Comparison of ENCODE assay signal across 21 cellular contexts in the genomic region with DNA sequence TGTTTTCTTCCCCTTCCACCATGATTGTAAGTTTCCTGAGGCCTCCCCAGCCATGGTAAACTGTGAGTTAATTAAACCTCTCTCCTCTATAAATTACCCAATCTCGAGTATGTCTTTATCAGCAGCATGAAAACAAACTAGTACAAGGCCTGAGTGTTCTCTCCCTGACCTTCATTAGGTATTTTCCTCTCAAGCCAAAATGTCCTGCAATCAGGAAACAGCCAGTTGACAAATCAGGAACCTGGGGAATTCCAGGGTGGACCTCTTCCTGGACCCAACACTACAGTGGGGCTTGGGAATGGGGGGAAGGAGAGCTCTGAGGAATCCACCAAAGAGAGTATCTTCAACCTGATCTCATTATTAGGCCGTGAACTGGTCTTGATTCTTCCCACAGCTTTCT.
DNase-seq lines count a peak whose midpoint lies in the region; ATAC-seq lines count a peak whose summit lies in the region.
"Had no signal": no experiment of that assay in that cellular context is flagged by ENCODE, and none has a peak within 500 bp of the region (broad histone marks: within the 10 kb centered on the region; RNA-seq: fewer than 3 reads in every experiment).

No MANE protein-coding gene starts in this region.

- ATAC-seq in HG02981 (IDR thresholded peaks at IDR 0.05; ENCODE audit: unreplicated experiment) = no peak
- ATAC-seq: A549, HCT116, HepG2, Panc1 had no signal

- DNase-seq in dermis microvascular lymphatic vessel endothelial cell (ENCODE audit: low read depth in 2 of 2) (peak; percentile 39 to 71), glomerular endothelial cell (ENCODE audit: extremely low read depth, low read depth, low spot score) (peak; percentile 14), lung microvascular endothelial cell (ENCODE audit: low read depth in 2 of 2) (peak; percentile 38 to 47), renal cortical epithelial cell (ENCODE audit: low read depth) (peak; percentile 11), SHP77 (lab: John Stamatoyannopoulos, UW) (no peak), NCI-H1436 (lab: John Stamatoyannopoulos, UW) (no peak)
- DNase-seq in stimulated activated CD4-positive, alpha-beta T cell treated with anti-CD3 and anti-CD28 coated beads, Interleukin-2, amount 100 ng/mL, for 24 hours = no peak
- DNase-seq: AML-193; CD4-positive, alpha-beta T cell; DMS53; Karpas-422; NCI-H1105 treated with DMSO at 0.1 percent for 48 hours; NCI-H2029; NCI-H2227 treated with DMSO at 0.1 percent for 48 hours; NCI-H526 treated with DMSO at 0.1 percent for 48 hours; SK-N-SH had no signal

Comparison
In these comparisons a context has a peak if more than half of its experiments do, and no peak if none do; other contexts are left out.
1. DNase-seq: peak in dermis microvascular lymphatic vessel endothelial cell (2 of 2), glomerular endothelial cell (single experiment), lung microvascular endothelial cell (2 of 2) and renal cortical epithelial cell (single experiment); none in SHP77 (0 of 2), stimulated activated CD4-positive, alpha-beta T cell treated with anti-CD3 and anti-CD28 coated beads, Interleukin-2, amount 100 ng/mL, for 24 hours (0 of 2) and NCI-H1436 (single experiment).